ENCODE assay signal across 8 cellular contexts in the genomic region with DNA sequence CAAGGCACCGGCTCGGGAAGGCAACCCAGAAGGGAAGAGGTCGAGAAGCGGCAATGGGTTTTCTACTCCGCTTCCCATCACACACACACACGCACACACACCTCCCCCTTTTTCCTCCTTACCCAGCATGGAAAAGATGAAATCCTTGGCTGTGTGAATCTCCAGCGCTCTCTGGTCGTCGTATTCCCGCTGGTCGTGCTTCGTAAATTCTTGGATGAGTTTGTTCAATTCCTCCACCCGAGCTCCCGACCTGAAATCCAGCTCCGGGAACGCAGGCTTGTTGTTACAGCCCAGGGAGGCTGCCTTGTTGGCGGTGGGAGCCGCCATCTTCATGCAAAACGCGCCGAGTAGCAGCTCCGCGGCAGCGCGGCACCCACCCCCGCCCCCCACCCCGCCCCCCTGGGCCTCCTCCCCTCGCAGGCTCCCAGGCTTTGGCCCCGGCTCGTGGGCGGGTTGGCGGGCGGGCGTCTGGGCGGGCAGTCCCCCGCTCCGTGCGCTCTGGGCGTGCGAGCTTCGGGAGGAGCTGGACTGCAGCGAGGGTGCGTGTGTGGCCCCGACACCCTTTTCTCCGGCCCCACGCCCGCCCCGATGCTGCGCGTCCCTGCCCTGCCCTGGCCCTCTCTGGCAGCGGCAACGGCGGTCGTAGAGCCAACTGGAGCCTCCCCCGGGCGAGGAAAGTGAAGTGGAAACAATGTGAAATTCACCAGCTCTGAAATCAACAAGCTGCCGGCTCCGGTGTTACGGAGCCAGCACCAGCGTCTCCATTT. TPM values are rescaled to one million over a fixed set of nuclear protein-coding genes. Genes with fewer than 3 reads are reported as not detected.
DNase-seq lines count a peak whose midpoint lies in the region; ATAC-seq, FAIRE-seq and TF ChIP-seq lines count a peak whose summit lies in the region.

Gene MB21D2, minus strand, starts transcription at position 349 of the 767 bp plus-strand sequence. Its CDS starts 16 bp downstream, at position 333.

- DNase-seq in BE2C (peak; percentile 66), GM19239 (ENCODE audit: insufficient read length, low spot score) (no peak), NCI-H460 (ENCODE audit: extremely low read depth, low read depth) (peak; percentile 72), ecto neural progenitor cell (ENCODE audit: low spot score) (peak; percentile 89), right lobe of liver (peak; percentile 59 to 72 (median 71))
- peak; percentile 69 for DNase-seq in activated CD4-positive, alpha-beta memory T cell treated with anti-CD3 and anti-CD28 coated beads for 36 hours
- DNase-seq in stimulated activated CD4-positive, alpha-beta T cell treated with anti-CD3 and anti-CD28 coated beads, Interleukin-4, amount 100 ng/mL, for 4 hours, result peak; percentile 45 to 52

- CTCF ChIA-PET in activated CD4-positive, alpha-beta memory T cell treated with anti-CD3 and anti-CD28 coated beads for 36 hours (lab: Charles Lee), result interaction anchor here (0.7 to 1.8 kb wide), 10 partner anchors 18 to 123 kb away, joined by 3 to 10 read pairs (median 4); no protein-coding TSS in a partner anchor

- TF ChIP-seq CTCF in BE2C (IDR thresholded peaks at IDR 0.05; ENCODE audit: low read depth, low read length) (no peak), right lobe of liver (IDR thresholded peaks at IDR 0.05) (no peak)

- H3K4me1 ChIP-seq in BE2C (no peaks in the 10 kb centered on the region), right lobe of liver (peaks cover 0 to 11% (median 0%) of the 10 kb centered on the region in 4 donors)

- FAIRE-seq in GM19239 (lab: Jason Lieb, UNC), result peak; percentile 56

- ATAC-seq in HG03342 (IDR thresholded peaks at IDR 0.05; ENCODE audit: unreplicated experiment), result peak; percentile 62
- ATAC-seq in right lobe of liver, result peak; percentile 73 to 88 (median 82)

- POLR2A ChIA-PET in activated CD4-positive, alpha-beta memory T cell treated with anti-CD3 and anti-CD28 coated beads for 36 hours (lab: Charles Lee), result interaction anchor here (0.6 to 2.5 kb wide), 10 partner anchors 11 to 100 kb away, joined by 3 to 14 read pairs (median 4); no protein-coding TSS in a partner anchor

- peak within 1 kb of the TSS; percentile 89 for H3K4me3 Mint-ChIP-seq in activated CD4-positive, alpha-beta memory T cell treated with anti-CD3 and anti-CD28 coated beads for 36 hours

- WGBS in right lobe of liver (ENCODE audit: insufficient coverage, low coverage, low lambda C conversion rate, missing lambda C conversion rate), result under 1% methylated on average over 27 of the region's 60 CpGs

- H3K9me3 Mint-ChIP-seq in activated CD4-positive, alpha-beta memory T cell treated with anti-CD3 and anti-CD28 coated beads for 36 hours, result no peaks in the 10 kb centered on the region

- H3K27me3 ChIP-seq in BE2C (peaks cover 56% of the 10 kb centered on the region), right lobe of liver (peaks cover 0 to 15% of the 10 kb centered on the region in 2 donors)

- peak; percentile 34 for TF ChIP-seq POLR2A in right lobe of liver (IDR thresholded peaks at IDR 0.05)

- H3K27ac Mint-ChIP-seq in activated CD4-positive, alpha-beta memory T cell treated with anti-CD3 and anti-CD28 coated beads for 36 hours, result peak within 1 kb of the TSS; percentile 91

- peaks cover 43% of the 10 kb centered on the region for H3K27me3 Mint-ChIP-seq in activated CD4-positive, alpha-beta memory T cell treated with anti-CD3 and anti-CD28 coated beads for 36 hours

- H3K4me3 ChIP-seq in BE2C (ENCODE audit: low read depth, low read length) (peak within 1 kb of the TSS; percentile 82), right lobe of liver (peak within 1 kb of the TSS; percentile 41 to 57 (median 57))

- no peaks in the 10 kb centered on the region for H3K9me3 ChIP-seq in BE2C
- H3K9me3 ChIP-seq in right lobe of liver, result no peaks in the 10 kb centered on the region

- intact Hi-C loops in activated CD4-positive, alpha-beta memory T cell treated with anti-CD3 and anti-CD28 coated beads for 36 hours (cut with micrococcal nuclease), result loop anchor here (1.0 to 5.0 kb wide), 6 partner anchors 18 to 123 kb away; no protein-coding TSS in a partner anchor
- intact Hi-C loops in right lobe of liver (cut with DNase I), result loop anchor here in 1 of 2 donors (10.0 kb wide), 1 partner anchor 63 kb away; no protein-coding TSS in a partner anchor

- H3K27ac ChIP-seq in right lobe of liver, result peak within 1 kb of the TSS; percentile 37 to 66 (median 53)

- peaks cover 42% of the 10 kb centered on the region for H3K4me1 Mint-ChIP-seq in activated CD4-positive, alpha-beta memory T cell treated with anti-CD3 and anti-CD28 coated beads for 36 hours (ENCODE audit: low read depth)

- H3K36me3 ChIP-seq in BE2C, result no peaks in the 10 kb centered on the region
- H3K36me3 ChIP-seq in right lobe of liver, result no peaks in the 10 kb centered on the region

- H3K36me3 Mint-ChIP-seq in activated CD4-positive, alpha-beta memory T cell treated with anti-CD3 and anti-CD28 coated beads for 36 hours, result peaks cover 5% of the 10 kb centered on the region

RNA-seq across cellular contexts. Expression of gene MB21D2, which starts in this region (rescaled TPM):
- 1.4 TPM for polyA plus RNA-seq in BE2C (2012; ENCODE audit: insufficient read depth, insufficient read length, low read depth)
- total RNA-seq in NCI-H460 (2014; rRNA removed; shearing (Covaris generic)), result 10.5 and 11.8 TPM in 2 replicates
- 6.2 and 6.3 TPM in 2 replicates for polyA plus RNA-seq in NCI-H460 (2014; cell fraction: nucleus; rRNA removed)
- total RNA-seq in activated CD4-positive, alpha-beta memory T cell treated with anti-CD3 and anti-CD28 coated beads for 36 hours, result 1 to 10 TPM; 8.7 to 9.1 TPM
- total RNA-seq in right lobe of liver, result under 1 TPM in 5 of 6 experiments, not detected in 1; 0.15 to 0.86 (median 0.31) TPM

Comparison
In these comparisons a context has a peak if more than half of its experiments do, and no peak if none do; other contexts are left out.
1. Peak in DNase-seq, ATAC-seq, H3K4me3 ChIP-seq and H3K27ac ChIP-seq in right lobe of liver; RNA of the gene not detected or under 1 TPM.